Comparison of ENCODE assay signal across 9 cellular contexts in the genomic region with DNA sequence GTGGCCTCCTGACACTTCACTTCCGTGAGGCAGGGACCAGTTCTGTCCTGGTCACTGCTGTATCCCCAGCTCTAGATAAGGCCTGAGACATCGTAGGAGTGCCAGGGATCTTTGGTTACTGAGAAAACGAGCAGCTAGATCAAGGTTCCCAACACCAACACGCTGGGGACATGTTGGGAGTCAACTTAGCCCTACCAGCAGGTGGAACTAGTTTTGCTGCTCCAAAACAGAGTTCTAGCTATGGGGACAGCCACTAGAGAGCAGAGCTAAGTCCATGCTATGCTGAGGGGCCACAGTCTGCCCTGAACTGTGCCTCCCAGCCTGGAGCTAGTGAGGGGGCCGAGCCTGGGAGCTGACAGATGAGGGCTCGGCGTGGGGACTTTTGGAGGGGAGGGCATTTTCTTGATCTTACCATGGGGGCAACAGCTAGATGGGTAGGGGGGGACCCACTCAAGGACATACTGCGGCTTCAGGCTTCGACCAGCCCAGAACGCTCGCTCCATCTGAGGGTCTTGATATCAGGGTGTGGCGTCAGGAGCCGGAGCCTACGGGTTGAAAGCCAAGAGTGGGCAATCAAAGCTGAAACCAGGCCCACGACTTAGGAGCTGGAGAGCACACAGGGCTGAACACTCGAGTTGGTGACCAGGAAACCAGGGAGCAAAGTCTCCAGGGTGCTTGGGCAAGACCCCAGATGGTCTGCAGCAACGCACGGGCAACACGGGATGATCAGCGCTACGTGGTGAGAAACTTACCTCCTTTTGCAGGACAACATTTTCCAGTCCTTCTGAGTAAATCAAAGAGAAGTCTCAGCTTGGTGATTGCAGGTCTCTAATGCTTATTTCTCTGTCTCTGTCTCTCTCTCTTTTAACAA. TPM values are rescaled to one million over a fixed set of nuclear protein-coding genes. Genes with fewer than 3 reads are reported as not detected.
A peak's percentile ranks its signal among the peaks of the same experiment; 100 is the strongest.
DNase-seq lines count a peak whose midpoint lies in the region; ATAC-seq and TF ChIP-seq lines count a peak whose summit lies in the region.
"Had no signal": no experiment of that assay in that cellular context is flagged by ENCODE, and none has a peak within 500 bp of the region (broad histone marks: within the 10 kb centered on the region; RNA-seq: fewer than 3 reads in every experiment).

No MANE protein-coding gene starts in this region.

- H3K9me3 ChIP-seq in PC-9 (ENCODE audit: insufficient read depth, low read depth) (peaks cover 9% of the 10 kb centered on the region; the same call in 1 of the 2 replicates), gastrocnemius medialis (peaks cover 0 to 7% (median 0%) of the 10 kb centered on the region in 3 donors), adrenal gland (replicated peaks in 1 of 3) (no peaks in the 10 kb centered on the region), vagina (peaks cover 10% of the 10 kb centered on the region)

- H3K27ac Mint-ChIP-seq in activated CD4-positive, alpha-beta T cell treated with anti-CD3 and anti-CD28 coated beads, Interleukin-2, amount 10 ng/mL, durations not matched to agents 7 days and 5 days: peak overlapping the region; percentile 97
- H3K27ac Mint-ChIP-seq in effector memory CD8-positive, alpha-beta T cell: peak overlapping the region; percentile 86 to 93

- H3K9me3 Mint-ChIP-seq in activated CD4-positive, alpha-beta T cell treated with anti-CD3 and anti-CD28 coated beads, Interleukin-2, amount 10 ng/mL, durations not matched to agents 7 days and 5 days: peaks cover 21% of the 10 kb centered on the region
- H3K9me3 Mint-ChIP-seq in effector memory CD8-positive, alpha-beta T cell: peaks cover 0 to 2% of the 10 kb centered on the region in 2 donors

- DNase-seq in activated CD4-positive, alpha-beta T cell treated with anti-CD3 and anti-CD28 coated beads, Interleukin-2, amount 10 ng/mL, durations not matched to agents 7 days and 5 days: no peak
- no peak for DNase-seq in activated CD4-positive, alpha-beta T cell treated with anti-CD3 and anti-CD28 coated beads for 1 hour
- no peak for DNase-seq in PC-9
- DNase-seq in effector memory CD8-positive, alpha-beta T cell: no peak
- no peak for DNase-seq in gastrocnemius medialis
- DNase-seq in adrenal gland: no peak
- no peak for DNase-seq in RWPE1 (ENCODE audit: low spot score)
- DNase-seq in vagina (ENCODE audit: extremely low spot score in 2 of 2): no peak
- DNase-seq: NCI-H1092 had no signal

- H3K27me3 Mint-ChIP-seq in activated CD4-positive, alpha-beta T cell treated with anti-CD3 and anti-CD28 coated beads, Interleukin-2, amount 10 ng/mL, durations not matched to agents 7 days and 5 days: no peaks in the 10 kb centered on the region
- H3K27me3 Mint-ChIP-seq in effector memory CD8-positive, alpha-beta T cell: no peaks in the 10 kb centered on the region

- ATAC-seq in effector memory CD8-positive, alpha-beta T cell (replicated peaks): no peak
- peak; percentile 51 to 74 for ATAC-seq in gastrocnemius medialis

- no peak overlapping the region for H3K27ac ChIP-seq in PC-9
- H3K27ac ChIP-seq in gastrocnemius medialis: peak overlapping the region; percentile 73 to 82 (median 76)
- H3K27ac ChIP-seq in adrenal gland: no peak overlapping the region
- H3K27ac ChIP-seq in RWPE1: no peak overlapping the region
- H3K27ac ChIP-seq in vagina: no peak overlapping the region

- CTCF ChIA-PET in activated CD4-positive, alpha-beta T cell treated with anti-CD3 and anti-CD28 coated beads, Interleukin-2, amount 10 ng/mL, durations not matched to agents 7 days and 5 days (lab: Charles Lee): interaction anchor here (1.0 to 12.8 kb wide), 24 partner anchors 7 to 810 kb away, joined by 3 to 224 read pairs (median 4); a partner anchor contains a TSS
- CTCF ChIA-PET in PC-9 (lab: Charles Lee): interaction anchor here (0.6 to 2.7 kb wide), 6 partner anchors 10 to 293 kb away, joined by 3 to 20 read pairs (median 4); no protein-coding TSS in a partner anchor
- CTCF ChIA-PET in RWPE1 (lab: Yijun Ruan, JAX): interaction anchor here (0.6 to 4.8 kb wide), 7 partner anchors 9 to 344 kb away, joined by 3 to 18 read pairs (median 4); no protein-coding TSS in a partner anchor

- no peak overlapping the region for H3K4me3 ChIP-seq in PC-9
- H3K4me3 ChIP-seq in gastrocnemius medialis: no peak overlapping the region
- no peak overlapping the region for H3K4me3 ChIP-seq in adrenal gland
- no peak overlapping the region for H3K4me3 ChIP-seq in vagina

- no peak for TF ChIP-seq POLR2A in gastrocnemius medialis (IDR thresholded peaks at IDR 0.05)
- no peak for TF ChIP-seq POLR2A in adrenal gland (IDR thresholded peaks at IDR 0.05)
- no peak for TF ChIP-seq POLR2A in vagina (IDR thresholded peaks at IDR 0.05)

- 85 to 90% (median 88%) methylated on average over 19 to 21 of the region's 21 CpGs for WGBS in adrenal gland, 4 donors

- POLR2A ChIA-PET in activated CD4-positive, alpha-beta T cell treated with anti-CD3 and anti-CD28 coated beads, Interleukin-2, amount 10 ng/mL, durations not matched to agents 7 days and 5 days (lab: Charles Lee): interaction anchor here (0.7 to 1.7 kb wide), 8 partner anchors 10 to 139 kb away, joined by 3 to 13 read pairs (median 4); a partner anchor contains a TSS
- POLR2A ChIA-PET in PC-9 (lab: Charles Lee; ENCODE audit: unreplicated experiment) (interaction anchor here (0.6 kb wide), 1 partner anchor 139 kb away, joined by 4 read pairs; no protein-coding TSS in a partner anchor), RWPE1 (lab: Yijun Ruan, JAX; ENCODE audit: low non-redundant PET) (no interaction called here)

- no peaks in the 10 kb centered on the region for H4K20me1 ChIP-seq in PC-9 (ENCODE audit: insufficient read depth)

- in situ Hi-C loops in gastrocnemius medialis (cut with MboI; ENCODE audit: low sequenced_read_pairs in 4 of 4): loop anchor here (5.0 to 25.0 kb wide), 8 partner anchors 137 to 643 kb away; a partner anchor contains a TSS

- no peaks in the 10 kb centered on the region for H3K27me3 ChIP-seq in PC-9 (ENCODE audit: insufficient read depth, low read depth)
- no peaks in the 10 kb centered on the region for H3K27me3 ChIP-seq in gastrocnemius medialis
- H3K27me3 ChIP-seq in adrenal gland: no peaks in the 10 kb centered on the region
- H3K27me3 ChIP-seq in vagina: no peaks in the 10 kb centered on the region

- H3K36me3 ChIP-seq in PC-9 (ENCODE audit: low read depth) (no peaks in the 10 kb centered on the region), gastrocnemius medialis (no peaks in the 10 kb centered on the region), adrenal gland (replicated peaks in 1 of 2) (no peaks in the 10 kb centered on the region), vagina (no peaks in the 10 kb centered on the region)

- no peak overlapping the region for H2AFZ ChIP-seq in PC-9

- H3F3A ChIP-seq in PC-9 (ENCODE audit: insufficient read depth, low read depth): 0 out of 2 replicates have a peak, but pooled peaks cover 4% of the 10 kb centered on the region

- H3K4me2 ChIP-seq in PC-9: peak overlapping the region; percentile 47

- TF ChIP-seq CTCF in PC-9 (conservative IDR thresholded peaks at IDR 0.05) (no peak), gastrocnemius medialis (IDR thresholded peaks at IDR 0.05 in 4 of 5, conservative IDR thresholded peaks at IDR 0.05 in 1 of 5) (peak in 2 of 5 experiments; percentile 25 to 30), adrenal gland (IDR thresholded peaks at IDR 0.05) (no peak), RWPE1 (conservative IDR thresholded peaks at IDR 0.05; ENCODE audit: low read depth) (no peak), vagina (IDR thresholded peaks at IDR 0.05) (no peak)

- H3K4me1 ChIP-seq in PC-9 (replicated peaks; ENCODE audit: insufficient read depth): peaks cover 14% of the 10 kb centered on the region
- peaks cover 16 to 21% of the 10 kb centered on the region in 2 donors for H3K4me1 ChIP-seq in gastrocnemius medialis
- peaks cover 0 to 3% of the 10 kb centered on the region in 2 donors for H3K4me1 ChIP-seq in adrenal gland (replicated peaks in 1 of 2)
- peaks cover 16% of the 10 kb centered on the region for H3K4me1 ChIP-seq in vagina

- intact Hi-C loops in PC-9 (cut with micrococcal nuclease; ENCODE audit: unreplicated experiment) (loop anchor here (5.0 kb wide), 2 partner anchors 340 to 645 kb away; no protein-coding TSS in a partner anchor), gastrocnemius medialis (cut with DNase I; ENCODE audit: low total_unique reads) (loop anchor here (2.0 to 5.0 kb wide), 4 partner anchors 75 to 295 kb away; a partner anchor contains a TSS), adrenal gland (cut with DNase I) (loop anchor here (5.0 kb wide), 2 partner anchors 140 to 295 kb away; no protein-coding TSS in a partner anchor), vagina (cut with DNase I) (loop anchor here (10.0 kb wide), 2 partner anchors 293 to 453 kb away; no protein-coding TSS in a partner anchor)

- no peaks in the 10 kb centered on the region for H3K79me2 ChIP-seq in PC-9 (ENCODE audit: low read depth)

- H3K36me3 Mint-ChIP-seq in activated CD4-positive, alpha-beta T cell treated with anti-CD3 and anti-CD28 coated beads, Interleukin-2, amount 10 ng/mL, durations not matched to agents 7 days and 5 days (ENCODE audit: low read depth): peaks cover 70% of the 10 kb centered on the region
- H3K36me3 Mint-ChIP-seq in effector memory CD8-positive, alpha-beta T cell (ENCODE audit: insufficient read depth): peaks cover 16% of the 10 kb centered on the region

- H3K4me3 Mint-ChIP-seq in activated CD4-positive, alpha-beta T cell treated with anti-CD3 and anti-CD28 coated beads, Interleukin-2, amount 10 ng/mL, durations not matched to agents 7 days and 5 days: peak overlapping the region; percentile 71
- H3K4me3 Mint-ChIP-seq in effector memory CD8-positive, alpha-beta T cell: peak overlapping the region; percentile 75 to 88

- H3K4me1 Mint-ChIP-seq in activated CD4-positive, alpha-beta T cell treated with anti-CD3 and anti-CD28 coated beads, Interleukin-2, amount 10 ng/mL, durations not matched to agents 7 days and 5 days: peaks cover 60% of the 10 kb centered on the region
- peaks cover 25 to 31% of the 10 kb centered on the region in 2 donors for H3K4me1 Mint-ChIP-seq in effector memory CD8-positive, alpha-beta T cell (ENCODE audit: low read depth in 2 of 2)

- BruUV-seq in PC-9 (replicated peaks; lab: Mats Ljungman, UMichigan): no TSS peak

- no peaks in the 10 kb centered on the region for H3K9me2 ChIP-seq in PC-9 (ENCODE audit: insufficient read depth)

RNA-seq across cellular contexts. Expression of a gene that starts 13.4 kb away (rescaled TPM):
- total RNA-seq in activated CD4-positive, alpha-beta T cell treated with anti-CD3 and anti-CD28 coated beads, Interleukin-2, amount 10 ng/mL, durations not matched to agents 7 days and 5 days: 10 to 100 TPM; 83.9 to 98.5 TPM
- total RNA-seq in PC-9 (2021) (not detected in 2 replicates), gastrocnemius medialis (1 to 10 TPM in 3 of 4 donors, under 1 TPM in 1; 0.17 to 4.0 (median 1.9) TPM), adrenal gland (1 to 10 TPM in 7 of 8 donors, under 1 TPM in 1; 0.12 to 4.0 (median 3.1) TPM), vagina (2.2 TPM)
- 1 to 10 TPM in 2 of 3 donors, under 1 TPM in 1; 0.93 to 3.3 (median 1.0) TPM for polyA plus RNA-seq in adrenal gland

RNA-seq across cellular contexts. Expression of a gene that starts 25.7 kb away (rescaled TPM):
- 1 to 10 TPM; 3.3 to 3.8 TPM for total RNA-seq in activated CD4-positive, alpha-beta T cell treated with anti-CD3 and anti-CD28 coated beads, Interleukin-2, amount 10 ng/mL, durations not matched to agents 7 days and 5 days
- total RNA-seq in PC-9 (2021): 0.70 and 0.75 TPM in 2 replicates
- 1 to 10 TPM in 3 of 4 donors, under 1 TPM in 1; 0.27 to 2.1 (median 1.7) TPM for total RNA-seq in gastrocnemius medialis
- total RNA-seq in adrenal gland: 1 to 10 TPM in 5 of 8 donors, under 1 TPM in 3; 0.12 to 3.7 (median 1.5) TPM
- polyA plus RNA-seq in adrenal gland: 1 to 10 TPM in 1 of 3 donors, under 1 TPM in 2; 0.18 to 1.5 (median 0.57) TPM
- total RNA-seq in vagina: 43.5 TPM

Comparison
In these comparisons a context has a peak if more than half of its experiments do, and no peak if none do; other contexts are left out.
1. H3K27ac ChIP-seq: peak in gastrocnemius medialis (4 of 4); none in PC-9 (single experiment), adrenal gland (0 of 5), RWPE1 (single experiment) and vagina (single experiment).
2. RNA of a gene that starts 13.4 kb away (total RNA-seq): 83.9 to 98.5 TPM in activated CD4-positive, alpha-beta T cell treated with anti-CD3 and anti-CD28 coated beads, Interleukin-2, amount 10 ng/mL, durations not matched to agents 7 days and 5 days; 0.12 to 4.0 TPM in adrenal gland, 0.17 to 4.0 TPM in gastrocnemius medialis, 2.2 TPM in vagina (single experiment) and not detected in PC-9; every median in the first group is over 10 times any median in the second.